ENCODE assay signal across 1 cellular context in the genomic region with DNA sequence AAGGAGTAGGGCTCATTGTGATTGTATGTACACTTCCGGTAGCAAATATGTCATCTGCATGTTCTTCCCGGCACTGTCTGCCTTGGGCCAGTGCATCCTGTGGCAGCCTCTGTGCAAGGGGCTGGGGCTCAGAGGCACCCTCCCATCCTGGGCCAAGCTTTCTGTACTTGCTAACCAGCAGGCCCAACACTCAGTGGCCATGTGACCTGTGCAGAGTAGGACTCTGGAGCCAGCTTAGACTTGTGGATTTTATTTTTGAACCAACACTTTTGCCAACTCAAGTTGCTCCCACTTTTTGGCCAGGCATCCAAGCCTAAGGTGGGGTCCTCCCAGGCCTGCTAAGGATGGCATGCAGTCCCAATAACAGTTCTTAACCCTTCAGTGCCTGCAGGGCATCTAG.
TF ChIP-seq lines count a peak whose summit lies in the region.

No MANE protein-coding gene starts in this region.

TF ChIP-seq in H1, 55 proteins besides CTCF, POLR2A, EP300 and RAD21:
- TF ChIP-seq SP4 (IDR thresholded peaks at IDR 0.05; ENCODE audit: low read length), result no peak
- TF ChIP-seq SAP30 (IDR thresholded peaks at IDR 0.05; ENCODE audit: insufficient read depth, insufficient replicate concordance, low read length), result no peak
- TF ChIP-seq ASH2L (IDR thresholded peaks at IDR 0.05; ENCODE audit: low read length), result no peak
- no peak for TF ChIP-seq CHD1 (IDR thresholded peaks at IDR 0.05; ENCODE audit: low read depth, low read length)
- no peak for TF ChIP-seq YY1 (IDR thresholded peaks at IDR 0.05; ENCODE audit: low read depth, low read length)
- TF ChIP-seq JUN (IDR thresholded peaks at IDR 0.05; ENCODE audit: low read depth, low read length), result no peak
